ENCODE assay signal across 1 cellular context in the genomic region with DNA sequence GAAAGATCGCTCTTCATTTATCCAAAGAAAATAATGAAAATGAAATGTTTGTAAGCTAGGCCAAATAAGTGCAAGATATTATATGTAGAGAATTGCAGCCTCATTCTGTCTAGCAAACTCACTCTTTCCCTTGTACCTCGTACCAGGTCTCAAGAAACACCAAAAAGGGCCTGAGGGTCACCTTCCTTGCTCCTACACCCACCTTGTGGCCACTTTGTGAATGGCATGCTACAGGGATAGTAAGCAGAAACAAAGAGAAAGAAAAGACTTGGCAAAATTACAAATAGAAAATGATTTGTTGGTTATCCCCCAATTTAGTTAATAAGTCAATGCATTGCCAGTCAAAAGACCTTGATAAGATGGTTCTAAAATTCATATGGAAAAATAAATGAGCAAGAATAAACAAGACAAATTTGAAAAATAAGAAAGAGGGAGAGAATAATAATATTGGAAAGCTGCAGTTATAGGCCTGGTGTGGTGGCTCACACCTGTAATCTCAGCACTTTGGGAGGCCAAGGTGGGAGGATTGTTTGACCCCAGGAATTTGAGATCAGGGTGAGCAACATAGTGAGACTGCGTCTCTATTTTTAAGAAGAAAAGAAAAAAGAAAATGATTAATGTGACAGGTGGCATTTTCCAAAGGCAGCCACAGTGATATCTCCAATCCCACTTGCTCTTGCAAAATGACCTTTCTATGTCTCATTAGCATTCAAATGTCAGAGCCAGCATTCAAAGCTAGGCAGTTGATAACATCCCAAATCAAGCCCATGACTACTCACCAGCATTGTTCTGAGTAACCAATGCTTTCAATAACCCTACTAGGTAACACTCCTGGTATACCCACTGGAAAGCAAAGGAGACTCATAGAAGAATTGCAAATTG.
TF ChIP-seq lines count a peak whose summit lies in the region.

No MANE protein-coding gene starts in this region.

TF ChIP-seq in Ishikawa, 13 proteins besides CTCF, POLR2A, EP300 and RAD21:
- TF ChIP-seq FOXM1 (IDR thresholded peaks at IDR 0.05; ENCODE audit: borderline replicate concordance, low read depth) (no peak), NFIC (IDR thresholded peaks at IDR 0.05) (no peak), ZBTB7A (IDR thresholded peaks at IDR 0.05; ENCODE audit: low read depth) (no peak), TAF1 (IDR thresholded peaks at IDR 0.05; ENCODE audit: low read depth) (no peak), CREB1 (IDR thresholded peaks at IDR 0.05; ENCODE audit: low read depth) (no peak), TEAD4 (IDR thresholded peaks at IDR 0.05) (no peak), TCF12 (IDR thresholded peaks at IDR 0.05; ENCODE audit: low read depth) (no peak)
- TF ChIP-seq, protein P1, sequence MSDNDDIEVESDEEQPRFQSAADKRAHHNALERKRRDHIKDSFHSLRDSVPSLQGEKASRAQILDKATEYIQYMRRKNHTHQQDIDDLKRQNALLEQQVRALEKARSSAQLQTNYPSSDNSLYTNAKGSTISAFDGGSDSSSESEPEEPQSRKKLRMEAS (IDR thresholded peaks at IDR 0.05), result no peak
TF ChIP-seq in Ishikawa: peak in this region for 0.
